Comparison of ENCODE assay signal across 15 cellular contexts in the genomic region with DNA sequence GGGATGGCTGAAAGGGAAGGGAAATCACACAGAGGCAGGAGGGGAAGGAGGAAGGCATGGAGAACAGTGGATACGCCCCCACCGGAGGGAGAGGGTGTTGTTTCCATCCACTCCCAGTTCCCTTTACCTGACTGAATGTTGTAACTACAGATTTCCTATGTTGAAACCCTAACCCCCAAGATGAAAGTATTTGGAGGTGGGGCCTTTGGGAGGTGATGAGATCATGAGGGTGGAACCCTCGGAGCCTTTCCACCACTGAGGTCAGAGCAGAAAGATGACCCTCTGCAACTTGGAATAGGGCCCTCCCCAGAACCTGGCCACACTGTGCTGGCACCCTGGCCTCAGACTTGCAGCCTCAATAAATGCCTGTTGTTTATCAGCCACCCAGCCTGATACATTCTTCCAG. TPM values are rescaled to one million over a fixed set of nuclear protein-coding genes. Genes with fewer than 3 reads are reported as not detected.
DNase-seq lines count a peak whose midpoint lies in the region; ATAC-seq and TF ChIP-seq lines count a peak whose summit lies in the region.
"Had no signal": no experiment of that assay in that cellular context is flagged by ENCODE, and none has a peak within 500 bp of the region (broad histone marks: within the 10 kb centered on the region; RNA-seq: fewer than 3 reads in every experiment).

No MANE protein-coding gene starts in this region.

- H4K20me1 ChIP-seq in mammary epithelial cell (ENCODE audit: insufficient read depth, low read length) (no peaks in the 10 kb centered on the region), PC-3 (ENCODE audit: low read length) (no peaks in the 10 kb centered on the region)

- no peaks in the 10 kb centered on the region for H3K9me2 ChIP-seq in PC-3 (replicated peaks; ENCODE audit: low read length)

- no peaks in the 10 kb centered on the region for H3K36me3 ChIP-seq in breast epithelium
- H3K36me3 ChIP-seq in mammary epithelial cell (ENCODE audit: insufficient read depth, low read length): no peaks in the 10 kb centered on the region
- H3K36me3 ChIP-seq in left lung: no peaks in the 10 kb centered on the region
- H3K36me3 ChIP-seq in PC-3 (ENCODE audit: low read depth, low read length): no peaks in the 10 kb centered on the region; the same call in 1 of the 2 replicates
- H3K36me3 ChIP-seq: heart left ventricle had no signal

- H3K27ac Mint-ChIP-seq in MCF 10A (ENCODE audit: low read depth, unreplicated experiment): no peak overlapping the region

- H3K9ac ChIP-seq in mammary epithelial cell (ENCODE audit: insufficient read depth, low read length): no peak overlapping the region
- no peak overlapping the region for H3K9ac ChIP-seq in PC-3 (ENCODE audit: low read length)

- no peak for TF ChIP-seq POLR2A in breast epithelium (IDR thresholded peaks at IDR 0.05)

- no peaks in the 10 kb centered on the region for H3K36me3 Mint-ChIP-seq in MCF 10A (ENCODE audit: insufficient read depth, unreplicated experiment)

- H3K4me1 ChIP-seq in breast epithelium: no peaks in the 10 kb centered on the region
- peaks cover 4% of the 10 kb centered on the region for H3K4me1 ChIP-seq in mammary epithelial cell (ENCODE audit: insufficient read depth, low read length)
- peaks cover 4 to 52% of the 10 kb centered on the region in 2 donors for H3K4me1 ChIP-seq in left lung
- peaks cover 9% of the 10 kb centered on the region; the same call in 1 of the 2 replicates for H3K4me1 ChIP-seq in PC-3 (ENCODE audit: insufficient read depth, low read length)

- H2AFZ ChIP-seq in mammary epithelial cell (ENCODE audit: low read depth, low read length) (no peak overlapping the region), PC-3 (ENCODE audit: low read length) (no peak overlapping the region)

- DNase-seq in MCF 10A (ENCODE audit: unreplicated experiment) (peak; percentile 84), breast epithelium (ENCODE audit: low spot score in 2 of 2) (no peak), mammary epithelial cell (peak; percentile 18), left lung (no peak), inferior parietal cortex (ENCODE audit: extremely low spot score) (no peak), PC-3 (no peak)
- DNase-seq: activated naive CD4-positive, alpha-beta T cell treated with Interleukin-2 at 50 U/mL for 16 hours; heart left ventricle; NK-92 treated with Interleukin-12 subunit alpha and Interleukin-12 subunit beta, amount 100 ng/mL, for 24 hours had no signal

- H3K4me1 Mint-ChIP-seq in MCF 10A (ENCODE audit: insufficient read depth, unreplicated experiment): peaks cover 25% of the 10 kb centered on the region

- TF ChIP-seq CTCF in MCF 10A (IDR thresholded peaks at IDR 0.05; ENCODE audit: unreplicated experiment) (no peak), breast epithelium (IDR thresholded peaks at IDR 0.05) (no peak), mammary epithelial cell (conservative IDR thresholded peaks at IDR 0.05 in 1 of 2, IDR thresholded peaks at IDR 0.05 in 1 of 2; ENCODE audit: extremely low read depth in 1 of 2, insufficient read depth in 1 of 2, low read depth in 1 of 2, low read length in 2 of 2) (no peak), left lung (IDR thresholded peaks at IDR 0.05) (no peak), PC-3 (conservative IDR thresholded peaks at IDR 0.05; ENCODE audit: low read depth, low read length) (no peak)

- no peaks in the 10 kb centered on the region for H3F3A ChIP-seq in PC-3 (ENCODE audit: low read length, unreplicated experiment)

- POLR2A ChIA-PET in MCF 10A (lab: Yijun Ruan, JAX) (interaction anchor here (0.9 to 1.0 kb wide), 2 partner anchors 10 to 49 kb away, joined by 3 read pairs; a partner anchor contains a TSS), PC-3 (lab: Charles Lee; ENCODE audit: unreplicated experiment) (no interaction called here)

- H3K4me3 ChIP-seq in breast epithelium (no peak overlapping the region), mammary epithelial cell (replicated peaks in 1 of 3; ENCODE audit: insufficient read depth in 1 of 3, low read depth in 2 of 3, low read length in 3 of 3) (no peak overlapping the region), left lung (no peak overlapping the region), PC-3 (ENCODE audit: low read length) (no peak overlapping the region)
- H3K4me3 ChIP-seq: heart left ventricle, skin epidermis had no signal

- WGBS in mammary epithelial cell (ENCODE audit: low coverage, missing lambda C conversion rate): 83% methylated on average over 2 of the region's 3 CpGs

- CTCF ChIA-PET in MCF 10A (lab: Yijun Ruan, JAX) (interaction anchor here (1.2 to 6.8 kb wide), 3 partner anchors 10 to 143 kb away, joined by 4 to 74 read pairs (median 5); no protein-coding TSS in a partner anchor), mammary epithelial cell (lab: Charles Lee; ENCODE audit: low non-redundant PET) (no interaction called here), PC-3 (lab: Charles Lee) (no interaction called here)

- no peak overlapping the region for H3K4me3 Mint-ChIP-seq in MCF 10A (ENCODE audit: unreplicated experiment)

- BruUV-seq in MCF 10A (replicated peaks; lab: Mats Ljungman, UMichigan) (no TSS peak), mammary epithelial cell (replicated peaks; lab: Mats Ljungman, UMichigan) (no TSS peak), PC-3 (replicated peaks; lab: Mats Ljungman, UMichigan) (no TSS peak)

- H3K27me3 Mint-ChIP-seq in MCF 10A (ENCODE audit: insufficient read depth, unreplicated experiment): peaks cover 12% of the 10 kb centered on the region

- H3K79me2 ChIP-seq in mammary epithelial cell (ENCODE audit: insufficient read depth, low read length) (no peaks in the 10 kb centered on the region), PC-3 (ENCODE audit: low read length) (no peaks in the 10 kb centered on the region)

- intact Hi-C loops in MCF 10A (cut with micrococcal nuclease) (loop anchor here (5.0 to 10.0 kb wide), 3 partner anchors 52 to 668 kb away; no protein-coding TSS in a partner anchor), breast epithelium (cut with DNase I; ENCODE audit: low total_unique reads) (no loop called here), mammary epithelial cell (cut with micrococcal nuclease) (no loop called here), left lung (cut with DNase I) (loop anchor here in 1 of 2 donors (10.0 kb wide), 1 partner anchor 170 kb away; no protein-coding TSS in a partner anchor), PC-3 (cut with micrococcal nuclease) (loop anchor here (10.0 kb wide), 1 partner anchor 670 kb away; no protein-coding TSS in a partner anchor)

- ATAC-seq in left lung (peak; percentile 10), GM19397 (IDR thresholded peaks at IDR 0.05; ENCODE audit: unreplicated experiment) (no peak), GM19452 (IDR thresholded peaks at IDR 0.05; ENCODE audit: unreplicated experiment) (no peak), PC-3 (no peak)

- dilution Hi-C loops in mammary epithelial cell (cut with HindIII; ENCODE audit: low sequenced_read_pairs): loop anchor here (5.0 kb wide), 2 partner anchors 37 to 48 kb away; a partner anchor contains a TSS

- H3K27ac ChIP-seq in breast epithelium (no peak overlapping the region), mammary epithelial cell (ENCODE audit: insufficient read depth, low read depth, low read length) (no peak overlapping the region), left lung (peak overlapping the region in 1 of 2 donors; percentile 89), PC-3 (ENCODE audit: low read length) (no peak overlapping the region)
- H3K27ac ChIP-seq: heart left ventricle, VCaP had no signal

- in situ Hi-C loops in mammary epithelial cell (cut with MboI; ENCODE audit: low sequenced_read_pairs in 2 of 2): loop anchor here (10.0 kb wide), 1 partner anchor 140 kb away; no protein-coding TSS in a partner anchor

- H3K9me3 Mint-ChIP-seq in MCF 10A (ENCODE audit: unreplicated experiment): no peaks in the 10 kb centered on the region

- no peaks in the 10 kb centered on the region for H3K9me3 ChIP-seq in breast epithelium
- H3K9me3 ChIP-seq in mammary epithelial cell (replicated peaks; ENCODE audit: insufficient read depth, low read length): no peaks in the 10 kb centered on the region
- H3K9me3 ChIP-seq in left lung: no peaks in the 10 kb centered on the region
- no peaks in the 10 kb centered on the region for H3K9me3 ChIP-seq in PC-3 (ENCODE audit: low read length)
- H3K9me3 ChIP-seq: heart left ventricle had no signal

- H3K27me3 ChIP-seq in breast epithelium (peaks cover 0 to 4% of the 10 kb centered on the region in 2 donors), mammary epithelial cell (ENCODE audit: insufficient read depth, low read length) (no peaks in the 10 kb centered on the region), left lung (peaks cover 0 to 27% of the 10 kb centered on the region in 2 donors), PC-3 (ENCODE audit: low read length) (peaks cover 9% of the 10 kb centered on the region)

- H3K4me2 ChIP-seq in mammary epithelial cell (ENCODE audit: insufficient read depth, low read depth, low read length) (no peak overlapping the region), PC-3 (ENCODE audit: low read length) (no peak overlapping the region)

RNA-seq across cellular contexts. Expression of a gene that starts 48.6 kb away (rescaled TPM):
- total RNA-seq in MCF 10A (2022): not detected in 2 replicates
- total RNA-seq in breast epithelium: under 1 TPM in 1 of 3 donors, not detected in 2; 0.29 TPM
- total RNA-seq in mammary epithelial cell: not detected
- not detected for polyA plus RNA-seq in mammary epithelial cell
- polyA minus RNA-seq in mammary epithelial cell: not detected
- total RNA-seq in left lung: not detected
- not detected in 2 replicates for total RNA-seq in PC-3 (2014; rRNA removed)
- total RNA-seq: A673, heart left ventricle, lung microvascular endothelial cell had no signal
- polyA plus RNA-seq: heart left ventricle had no signal

RNA-seq across cellular contexts. Expression of a gene that starts 49.5 kb away (rescaled TPM):
- total RNA-seq in MCF 10A (2022) (80.5 and 81.9 TPM in 2 replicates), breast epithelium (10 to 100 TPM; 34.9 to 58.8 (median 46.5) TPM), mammary epithelial cell (10 to 100 TPM; 22.2 to 54.3 TPM), left lung (10 to 100 TPM; 44.5 to 54.0 TPM), PC-3 (2014; rRNA removed) (25.3 and 31.2 TPM in 2 replicates)
- 5.0 TPM for polyA plus RNA-seq in mammary epithelial cell
- polyA minus RNA-seq in mammary epithelial cell: 19.8 TPM

Comparison
In these comparisons a context has a peak if more than half of its experiments do, and no peak if none do; other contexts are left out.
1. DNase-seq: peak in MCF 10A (single experiment) and mammary epithelial cell (single experiment); none in breast epithelium (0 of 2), left lung (0 of 2), inferior parietal cortex (single experiment) and PC-3 (single experiment).
2. intact Hi-C loops: an anchor here in MCF 10A (5.0 to 10.0 kb wide) and PC-3 (10.0 kb wide); none called in breast epithelium and mammary epithelial cell.